ENCODE assay signal across 9 cellular contexts in the genomic region with DNA sequence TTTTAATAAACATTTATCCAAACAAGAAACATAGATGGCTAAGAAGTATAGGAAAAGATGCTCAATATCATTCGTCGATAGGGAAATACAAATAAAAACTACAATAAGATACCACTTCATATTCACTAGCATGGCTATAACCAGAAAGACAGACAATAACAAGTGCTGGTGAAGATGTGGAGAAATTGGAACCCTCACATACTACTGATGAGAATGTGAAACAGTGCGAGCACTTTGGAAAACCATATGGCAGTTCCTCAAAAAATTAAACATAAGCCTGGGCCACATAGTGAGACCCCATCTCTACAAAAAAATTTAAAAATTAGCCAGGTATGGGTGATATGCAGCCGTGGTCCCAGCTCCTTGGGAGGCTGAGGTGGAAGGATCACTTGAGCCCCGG. TPM values are rescaled to one million over a fixed set of nuclear protein-coding genes. Genes with fewer than 3 reads are reported as not detected.
"Had no signal": no experiment of that assay in that cellular context is flagged by ENCODE, and none has a peak within 500 bp of the region (broad histone marks: within the 10 kb centered on the region; RNA-seq: fewer than 3 reads in every experiment).

No MANE protein-coding gene starts in this region.

- DNase-seq: GDM1, GF-D8 had no signal

- FAIRE-seq: G401.6, GM12878, GM12891, GM12892, GM18507, GM19239 had no signal

- H3K4me3 ChIP-seq: GM12878 had no signal

- ATAC-seq: GM12878 had no signal

RNA-seq across cellular contexts. Expression of gene HPCA, which starts 24.0 kb away (rescaled TPM):
- total RNA-seq: G401, GM12878 had no signal

RNA-seq across cellular contexts. Expression of gene FNDC5, which starts 39.6 kb away (rescaled TPM):
- total RNA-seq: GM12878 had no signal
